12 cellular contexts compared by ENCODE assay signal in the genomic region with DNA sequence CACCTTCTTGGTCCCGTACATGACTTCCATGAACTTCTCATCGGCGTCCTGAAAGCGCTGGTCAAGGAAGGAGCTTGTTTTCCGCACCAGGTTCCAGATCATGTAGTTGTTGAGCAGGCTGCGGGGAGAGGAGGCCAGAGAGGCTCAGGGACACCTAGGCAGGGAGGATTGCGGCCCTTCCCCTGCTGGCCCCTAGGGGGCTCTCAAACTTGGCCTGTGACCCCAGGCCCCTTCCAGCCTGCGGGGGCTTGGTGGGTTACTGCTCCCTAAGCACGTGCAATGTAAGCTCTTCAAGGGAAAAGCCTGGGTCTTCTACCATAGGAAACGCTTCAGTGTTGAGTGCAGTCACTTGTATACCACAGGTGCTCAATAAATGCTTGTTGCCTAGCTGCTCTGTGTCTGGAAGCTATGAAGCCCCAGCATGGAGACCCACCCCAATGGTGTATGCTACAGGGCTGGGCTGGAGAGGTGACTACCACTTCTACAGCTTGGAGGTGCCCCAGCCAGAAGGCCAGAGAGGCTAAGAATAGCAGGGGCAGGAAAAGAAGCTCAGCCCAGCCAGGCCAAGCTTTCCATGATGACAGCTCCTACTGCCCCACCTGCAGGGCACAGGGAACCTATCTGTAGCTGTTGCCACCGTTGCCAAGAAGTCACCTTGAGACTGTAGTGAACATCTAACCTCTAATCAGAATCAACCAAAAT. TPM values are rescaled to one million over a fixed set of nuclear protein-coding genes. Genes with fewer than 3 reads are reported as not detected.
DNase-seq lines count a peak whose midpoint lies in the region; ATAC-seq and TF ChIP-seq lines count a peak whose summit lies in the region.
"Had no signal": no experiment of that assay in that cellular context is flagged by ENCODE, and none has a peak within 500 bp of the region (broad histone marks: within the 10 kb centered on the region; RNA-seq: fewer than 3 reads in every experiment).

No MANE protein-coding gene starts in this region.

- H3K9me2 ChIP-seq in OCI-LY1 (ENCODE audit: low read depth, low read length), result no peaks in the 10 kb centered on the region

- no peak overlapping the region for H2AFZ ChIP-seq in OCI-LY1 (ENCODE audit: low read length)

- TF ChIP-seq CTCF in cardiac muscle cell (IDR thresholded peaks at IDR 0.05; ENCODE audit: low read depth, low read length), result peak; percentile 45
- TF ChIP-seq CTCF in OCI-LY1 (IDR thresholded peaks at IDR 0.05; ENCODE audit: low read length), result peak; percentile 58
- TF ChIP-seq CTCF in fibroblast of mammary gland (conservative IDR thresholded peaks at IDR 0.05; ENCODE audit: control insufficient read depth, insufficient read depth, low read depth, low read length), result peak; percentile 45
- peak; percentile 15 for TF ChIP-seq CTCF in thoracic aorta (IDR thresholded peaks at IDR 0.05)

- H3K27ac ChIP-seq in cardiac muscle cell (no peak overlapping the region), OCI-LY1 (ENCODE audit: low read depth, low read length, poor library complexity, severe bottlenecking) (no peak overlapping the region), thoracic aorta (no peak overlapping the region)

- no peak overlapping the region for H3K9ac ChIP-seq in OCI-LY1 (ENCODE audit: low read length)

- intact Hi-C loops in cardiac septum (cut with DNase I), result loop anchor here (10.0 kb wide), 1 partner anchor 540 kb away; the partner anchor contains the start of gene USP48

- H3K36me3 ChIP-seq in cardiac muscle cell (no peaks in the 10 kb centered on the region), OCI-LY1 (ENCODE audit: insufficient read depth, low read length) (peaks cover 30% of the 10 kb centered on the region; the same call in 1 of the 2 replicates), thoracic aorta (peaks cover 59% of the 10 kb centered on the region)

- no peaks in the 10 kb centered on the region for H3K4me1 ChIP-seq in cardiac muscle cell (ENCODE audit: low read depth)
- H3K4me1 ChIP-seq in OCI-LY1 (ENCODE audit: insufficient read depth, low read length, severe bottlenecking), result no peaks in the 10 kb centered on the region
- peaks cover 0 to under 1% of the 10 kb centered on the region in 2 donors for H3K4me1 ChIP-seq in thoracic aorta (ENCODE audit: control insufficient read depth in 1 of 2, low read depth in 2 of 2)

- H3F3A ChIP-seq in OCI-LY1 (ENCODE audit: insufficient read depth, low read length), result no peaks in the 10 kb centered on the region

- no peaks in the 10 kb centered on the region for H3K27me3 ChIP-seq in cardiac muscle cell
- H3K27me3 ChIP-seq in OCI-LY1 (ENCODE audit: insufficient read depth, low read length), result no peaks in the 10 kb centered on the region
- no peaks in the 10 kb centered on the region for H3K27me3 ChIP-seq in thoracic aorta (replicated peaks; ENCODE audit: insufficient read depth)

- DNase-seq in cardiac muscle cell (ENCODE audit: low read depth in 1 of 2, low spot score in 1 of 2), result no peak
- no peak for DNase-seq in cardiac septum (ENCODE audit: low spot score)
- DNase-seq in fibroblast of mammary gland (ENCODE audit: low read depth), result no peak
- no peak for DNase-seq in thoracic aorta (ENCODE audit: low spot score)
- DNase-seq in A172 (ENCODE audit: low spot score), result no peak
- DNase-seq: activated CD4-positive, alpha-beta T cell treated with anti-CD3 and anti-CD28 coated beads for 1 hour; amygdala; HCEC 1CT; NCI-H2081 treated with DMSO at 0.1 percent for 48 hours had no signal

- no peak for ATAC-seq in thoracic aorta (ENCODE audit: insufficient number of reproducible peaks, low FRiP score, low read depth)
- no peak for ATAC-seq in HG02884 (IDR thresholded peaks at IDR 0.05; ENCODE audit: unreplicated experiment)
- no peak for ATAC-seq in HG03095 (IDR thresholded peaks at IDR 0.05; ENCODE audit: unreplicated experiment)

- no peaks in the 10 kb centered on the region for H3K9me3 ChIP-seq in cardiac muscle cell (ENCODE audit: low read depth)
- no peaks in the 10 kb centered on the region for H3K9me3 ChIP-seq in OCI-LY1 (ENCODE audit: low read length)
- H3K9me3 ChIP-seq in thoracic aorta, result no peaks in the 10 kb centered on the region

- no peaks in the 10 kb centered on the region for H3K79me2 ChIP-seq in OCI-LY1 (ENCODE audit: insufficient read depth, low read length)

- H3K4me3 ChIP-seq in cardiac muscle cell (no peak overlapping the region), OCI-LY1 (ENCODE audit: low read depth, low read length, poor library complexity, severe bottlenecking) (no peak overlapping the region), fibroblast of mammary gland (ENCODE audit: control insufficient read depth, low read depth, low read length) (no peak overlapping the region), thoracic aorta (no peak overlapping the region)

- H3K4me2 ChIP-seq in OCI-LY1 (ENCODE audit: low read length), result no peak overlapping the region

- no peaks in the 10 kb centered on the region for H4K20me1 ChIP-seq in OCI-LY1 (ENCODE audit: insufficient read depth, low read length)

RNA-seq across cellular contexts. Expression of gene ECE1, which starts 45.1 kb away (rescaled TPM):
- 43.8 and 59.1 TPM in 2 replicates for total RNA-seq in cardiac muscle cell
- 42.4 and 57.8 TPM in 2 replicates for polyA plus RNA-seq in cardiac muscle cell
- 55.8 TPM for total RNA-seq in cardiac septum
- total RNA-seq in thoracic aorta, result 100 to 1,000 TPM; 103 to 124 TPM
- 65.8 and 66.3 TPM in 2 replicates for total RNA-seq in A172 (2014; rRNA removed; shearing (Covaris generic))
